26 cellular contexts compared by ENCODE assay signal in the genomic region with DNA sequence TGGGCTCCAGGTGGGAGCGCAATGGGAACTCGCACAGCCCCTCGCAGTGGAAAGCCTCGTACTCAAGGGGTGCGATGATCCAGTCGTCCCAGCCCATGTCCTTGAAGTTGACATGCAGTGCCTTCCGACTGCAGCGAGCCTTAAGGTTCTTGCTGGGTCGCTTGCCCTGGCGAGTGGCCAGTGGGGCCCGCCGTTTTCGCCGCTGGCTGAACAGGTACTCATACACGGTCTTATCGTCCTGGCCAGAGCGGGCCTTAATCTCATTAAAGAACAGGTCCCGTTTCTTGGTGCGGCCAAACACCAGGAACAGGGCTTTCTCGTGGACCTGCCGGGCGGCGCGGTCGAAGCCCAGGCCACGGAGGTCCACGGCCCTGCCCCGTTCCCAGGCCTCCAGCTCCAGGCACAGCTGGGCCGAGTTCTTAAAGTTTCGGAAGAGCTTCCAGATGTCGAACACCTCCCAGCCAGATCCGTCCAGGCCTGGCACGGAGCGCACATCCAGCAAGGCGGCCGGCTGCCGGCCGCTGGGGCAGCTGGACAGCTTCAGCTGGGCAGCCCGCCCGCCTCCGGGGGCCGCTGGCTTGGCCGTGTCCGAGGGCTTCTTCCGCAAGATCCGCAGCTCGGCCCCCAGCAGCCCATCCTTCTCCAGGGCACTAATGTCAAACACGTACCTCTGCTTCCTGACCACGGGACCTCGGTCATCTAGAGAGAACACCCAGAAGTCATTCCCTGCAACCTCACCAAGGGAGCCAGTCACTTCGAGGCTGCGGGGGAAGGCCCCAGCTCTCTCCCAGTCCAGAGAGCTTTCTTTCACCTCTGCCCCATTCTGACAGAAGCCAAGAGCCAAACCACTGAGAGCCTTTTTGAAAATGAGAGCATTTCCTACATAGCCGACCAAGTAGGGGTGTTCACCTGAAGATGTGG. TPM values are rescaled to one million over a fixed set of nuclear protein-coding genes. Genes with fewer than 3 reads are reported as not detected.
DNase-seq lines count a peak whose midpoint lies in the region; ATAC-seq, FAIRE-seq and TF ChIP-seq lines count a peak whose summit lies in the region.
"Had no signal": no experiment of that assay in that cellular context is flagged by ENCODE, and none has a peak within 500 bp of the region (broad histone marks: within the 10 kb centered on the region; RNA-seq: fewer than 3 reads in every experiment).

No MANE protein-coding gene starts in this region.

- H3K4me3 ChIP-seq in right atrium auricular region: peak overlapping the region in 1 of 2 donors; percentile 1
- H3K4me3 ChIP-seq in fibroblast of pulmonary artery (replicated peaks; ENCODE audit: low read depth, low read length): peak overlapping the region; percentile 8
- H3K4me3 ChIP-seq in mucosa of descending colon: no peak overlapping the region
- no peak overlapping the region for H3K4me3 ChIP-seq in upper lobe of left lung
- H3K4me3 ChIP-seq: uterus had no signal

- no peak for TF ChIP-seq POLR2A in upper lobe of left lung (IDR thresholded peaks at IDR 0.05)
- TF ChIP-seq POLR2A in GM12892 (IDR thresholded peaks at IDR 0.05; ENCODE audit: low read depth, low read length): no peak

- no peak overlapping the region for H3K27ac ChIP-seq in right atrium auricular region
- H3K27ac ChIP-seq in upper lobe of left lung: peak overlapping the region in 1 of 4 donors; percentile 38
- H3K27ac ChIP-seq: brain microvascular endothelial cell, uterus had no signal

- H3K36me3 ChIP-seq in right atrium auricular region (no peaks in the 10 kb centered on the region), mucosa of descending colon (ENCODE audit: low read depth) (no peaks in the 10 kb centered on the region), upper lobe of left lung (no peaks in the 10 kb centered on the region)
- H3K36me3 ChIP-seq: brain microvascular endothelial cell, uterus had no signal

- 83 to 84% methylated on average over 45 to 53 of the region's 53 CpGs for WGBS in upper lobe of left lung, 2 donors

- DNase-seq in Right ventricle myocardium inferior (ENCODE audit: missing footprints) (peak; percentile 81), right atrium auricular region (ENCODE audit: low spot score) (no peak), fibroblast of pulmonary artery (ENCODE audit: low read depth) (peak; percentile 18), mucosa of descending colon (peak in 2 of 3 donors; percentile 32 to 55), upper lobe of left lung (peak; percentile 26 to 89), NCI-H82 treated with DMSO at 0.1 percent for 48 hours (lab: John Stamatoyannopoulos, UW; ENCODE audit: unreplicated experiment) (no peak), DMS153 treated with DMSO at 0.1 percent for 48 hours (lab: John Stamatoyannopoulos, UW; ENCODE audit: unreplicated experiment) (no peak), GM12892 (ENCODE audit: insufficient read length) (no peak)
- DNase-seq: 8988T; activated CD4-positive, CD25-positive, alpha-beta regulatory T cell treated with anti-CD3 and anti-CD28 coated beads, Interleukin-2, amount 50 U/mL, for 72 hours; activated T-cell treated with anti-CD3 and anti-CD28 coated beads, Interleukin-2, amount 50 U/mL, for 48 hours; brain microvascular endothelial cell; C1 segment of cervical spinal cord; EL; foreskin melanocyte; HFFc6; KBM-7; kidney glomerular epithelial cell; NCI-H2171 treated with DMSO at 0.1 percent for 48 hours; NCI-H526 treated with DMSO at 0.1 percent for 48 hours; SHP77; stimulated activated CD4-positive, alpha-beta T cell treated with anti-CD3 and anti-CD28 coated beads, Interleukin-15, amount 100 ng/mL, for 24 hours had no signal

- intact Hi-C loops in Right ventricle myocardium inferior (cut with DNase I) (loop anchor here (5.0 kb wide), 1 partner anchor 127 kb away; no protein-coding TSS in a partner anchor), mucosa of descending colon (cut with DNase I, micrococcal nuclease) (loop anchor here in 1 of 2 donors (5.0 kb wide), 1 partner anchor 132 kb away; no protein-coding TSS in a partner anchor)

- H3K27me3 ChIP-seq in right atrium auricular region (no peaks in the 10 kb centered on the region), upper lobe of left lung (no peaks in the 10 kb centered on the region)
- H3K27me3 ChIP-seq: brain microvascular endothelial cell, uterus had no signal

- ATAC-seq in Right ventricle myocardium inferior (peak; percentile 64), mucosa of descending colon (peak; percentile 8), upper lobe of left lung (ENCODE audit: low FRiP score in 2 of 2) (peak in 1 of 2 donors; percentile 50)
- ATAC-seq: activated naive CD4-positive, alpha-beta T cell treated with anti-CD3 and anti-CD28 coated beads, Interleukin-2, amount 50 U/mL, for 72 hours had no signal

- no peak for FAIRE-seq in GM12892 (lab: Jason Lieb, UNC)
- FAIRE-seq: colon, endometrium had no signal

- H3K4me1 ChIP-seq in right atrium auricular region (peaks cover 0 to 18% of the 10 kb centered on the region in 2 donors), mucosa of descending colon (ENCODE audit: low read depth) (no peaks in the 10 kb centered on the region), upper lobe of left lung (peaks cover 3 to 10% (median 9%) of the 10 kb centered on the region in 4 donors)

- no peaks in the 10 kb centered on the region for H3K9me3 ChIP-seq in right atrium auricular region
- H3K9me3 ChIP-seq in mucosa of descending colon: no peaks in the 10 kb centered on the region
- no peaks in the 10 kb centered on the region for H3K9me3 ChIP-seq in upper lobe of left lung
- H3K9me3 ChIP-seq: uterus had no signal

- TF ChIP-seq CTCF in right atrium auricular region (IDR thresholded peaks at IDR 0.05) (no peak), fibroblast of pulmonary artery (IDR thresholded peaks at IDR 0.05; ENCODE audit: low read length, missing control alignments) (no peak), mucosa of descending colon (IDR thresholded peaks at IDR 0.05) (no peak), upper lobe of left lung (IDR thresholded peaks at IDR 0.05) (no peak)

- no peak for TF ChIP-seq EP300 in upper lobe of left lung (IDR thresholded peaks at IDR 0.05)

RNA-seq across cellular contexts. Expression of a gene that starts 3.7 kb away (rescaled TPM):
- total RNA-seq in Right ventricle myocardium inferior: 0.08 TPM
- 1 to 10 TPM in 1 of 2 donors, under 1 TPM in 1; 0.70 to 2.6 TPM for total RNA-seq in right atrium auricular region
- 1 to 10 TPM in 1 of 3 donors, under 1 TPM in 1, not detected in 1; 0.24 to 2.3 TPM for total RNA-seq in mucosa of descending colon
- 1 to 10 TPM in 2 of 6 donors, under 1 TPM in 3, not detected in 1; 0.14 to 1.9 (median 0.59) TPM for total RNA-seq in upper lobe of left lung
- polyA plus RNA-seq in GM12892 (2012; ENCODE audit: missing spikeins): not detected

RNA-seq across cellular contexts. Expression of a gene that starts 21.1 kb away (rescaled TPM):
- 15.9 TPM for total RNA-seq in Right ventricle myocardium inferior
- total RNA-seq in right atrium auricular region: 10 to 100 TPM; 13.0 to 18.9 TPM
- total RNA-seq in mucosa of descending colon: 10 to 100 TPM; 18.1 to 37.8 (median 27.3) TPM
- 10 to 100 TPM; 15.4 to 66.6 (median 29.6) TPM for total RNA-seq in upper lobe of left lung
- 18.8 TPM for polyA plus RNA-seq in GM12892 (2012; ENCODE audit: missing spikeins)

RNA-seq across cellular contexts. Expression of a gene that starts 22.6 kb away (rescaled TPM):
- 148 TPM for total RNA-seq in Right ventricle myocardium inferior
- 10 to 100 TPM; 33.2 to 53.9 TPM for total RNA-seq in right atrium auricular region
- 10 to 100 TPM; 43.7 to 88.4 (median 67.9) TPM for total RNA-seq in mucosa of descending colon
- 10 to 100 TPM; 22.0 to 96.4 (median 42.9) TPM for total RNA-seq in upper lobe of left lung
- polyA plus RNA-seq in GM12892 (2012; ENCODE audit: missing spikeins): 35.7 TPM

Comparison
In these comparisons a context has a peak if more than half of its experiments do, and no peak if none do; other contexts are left out.
1. DNase-seq: peak in Right ventricle myocardium inferior (single experiment), fibroblast of pulmonary artery (single experiment), mucosa of descending colon (2 of 3) and upper lobe of left lung (2 of 2); none in right atrium auricular region (single experiment), NCI-H82 treated with DMSO at 0.1 percent for 48 hours (single experiment), DMS153 treated with DMSO at 0.1 percent for 48 hours (single experiment) and GM12892 (single experiment).